25 cellular contexts compared by ENCODE assay signal in genomic region chr6:110658621-110659211, GRCh38.
"Had no signal": no experiment of that assay in that cellular context is flagged by ENCODE, and none has a peak within 500 bp of the region (broad histone marks: within the 10 kb centered on the region; RNA-seq: fewer than 3 reads in every experiment).

No MANE protein-coding gene starts in this region.

- H3K4me3 Mint-ChIP-seq: memory B cell; natural killer cell treated with Interleukin-12 subunit alpha and Interleukin-12 subunit beta and Interleukin-15 and Interleukin-18, amount 100 ng/mL, for 72 hours; stimulated activated naive B cell treated with anti-CD40 and anti-IgM and Interleukin-4, amounts not matched to agents 10 μg/mL and 1 μg/mL and 100 μg/mL, for 72 hours had no signal

- DNase-seq: cortex of kidney; effector memory CD4-positive, alpha-beta T cell; gastrocnemius medialis; heart right ventricle; hypothalamus; islet precursor cell; left lung; lower lobe of right lung; midbrain; occipital lobe; pancreas; psoas muscle; sigmoid colon; stimulated activated CD4-positive, alpha-beta T cell treated with anti-CD3 and anti-CD28 coated beads, Interleukin-2, amount 100 ng/mL, for 24 hours; stimulated activated CD4-positive, alpha-beta T cell treated with anti-CD3 and anti-CD28 coated beads, Interleukin-4, amount 100 ng/mL, for 4 hours; stimulated activated naive B cell treated with anti-CD40 and anti-IgM and Interleukin-4, amounts not matched to agents 10 μg/mL and 1 μg/mL and 100 μg/mL, for 72 hours; stomach; thyroid gland; upper lobe of left lung; uterus had no signal

- H3K27ac Mint-ChIP-seq: memory B cell; natural killer cell treated with Interleukin-12 subunit alpha and Interleukin-12 subunit beta and Interleukin-15 and Interleukin-18, amount 100 ng/mL, for 72 hours; stimulated activated naive B cell treated with anti-CD40 and anti-IgM and Interleukin-4, amounts not matched to agents 10 μg/mL and 1 μg/mL and 100 μg/mL, for 72 hours had no signal

- H3K9me3 Mint-ChIP-seq: natural killer cell treated with Interleukin-12 subunit alpha and Interleukin-12 subunit beta and Interleukin-15 and Interleukin-18, amount 100 ng/mL, for 72 hours had no signal

- H3K27me3 Mint-ChIP-seq: memory B cell; natural killer cell treated with Interleukin-12 subunit alpha and Interleukin-12 subunit beta and Interleukin-15 and Interleukin-18, amount 100 ng/mL, for 72 hours; stimulated activated naive B cell treated with anti-CD40 and anti-IgM and Interleukin-4, amounts not matched to agents 10 μg/mL and 1 μg/mL and 100 μg/mL, for 72 hours had no signal

- H3K36me3 Mint-ChIP-seq: natural killer cell treated with Interleukin-12 subunit alpha and Interleukin-12 subunit beta and Interleukin-15 and Interleukin-18, amount 100 ng/mL, for 72 hours had no signal

- H3K27ac ChIP-seq: epithelial cell of prostate, esophagus muscularis mucosa, gastrocnemius medialis, heart right ventricle, left lung, lower lobe of right lung, pancreas, psoas muscle, sigmoid colon, skin epidermis, stomach, thyroid gland, upper lobe of left lung, uterus had no signal

- ATAC-seq: gastrocnemius medialis; heart right ventricle; left lung; lower lobe of right lung; natural killer cell treated with Interleukin-12 subunit alpha and Interleukin-12 subunit beta and Interleukin-15 and Interleukin-18, amount 100 ng/mL, for 72 hours; pancreas; psoas muscle; stimulated activated naive B cell treated with anti-CD40 and anti-IgM and Interleukin-4, amounts not matched to agents 10 μg/mL and 1 μg/mL and 100 μg/mL, for 72 hours had no signal

- H3K4me3 ChIP-seq: esophagus muscularis mucosa, gastrocnemius medialis, heart right ventricle, left lung, lower lobe of right lung, pancreas, psoas muscle, sigmoid colon, skin epidermis, stomach, thyroid gland, upper lobe of left lung, uterus had no signal
